Comparison of ENCODE assay signal across 8 cellular contexts in genomic region chr2:226985227-226985946, GRCh38.
DNase-seq lines count a peak whose midpoint lies in the region; ATAC-seq and TF ChIP-seq lines count a peak whose summit lies in the region.

No MANE protein-coding gene starts in this region.

- peak overlapping the region; percentile 83 to 95 (median 91) for H3K27ac Mint-ChIP-seq in brain
- no peak overlapping the region for H3K27ac Mint-ChIP-seq in stimulated activated effector memory CD8-positive, alpha-beta T cell treated with anti-CD3 and anti-CD28 coated beads, Interleukin-12 subunit alpha, Interleukin-12 subunit beta, amount 100 ng/mL, for 72 hours

- peak; percentile 35 for DNase-seq in Caki2 (ENCODE audit: low read depth)
- peak; percentile 69 for DNase-seq in NCI-H748 (lab: John Stamatoyannopoulos, UW; ENCODE audit: unreplicated experiment)
- peak; percentile 90 for DNase-seq in inferior parietal cortex (ENCODE audit: extremely low spot score)
- no peak for DNase-seq in stimulated activated effector memory CD8-positive, alpha-beta T cell treated with anti-CD3 and anti-CD28 coated beads, Interleukin-12 subunit alpha, Interleukin-12 subunit beta, amount 100 ng/mL, for 72 hours (ENCODE audit: low spot score in 2 of 2)
- no peak for DNase-seq in cortex of kidney (lab: John Stamatoyannopoulos, UW)

- peak overlapping the region in 3 of 5 experiments; percentile 21 to 52 (median 22) for H3K4me3 Mint-ChIP-seq in brain
- H3K4me3 Mint-ChIP-seq in stimulated activated effector memory CD8-positive, alpha-beta T cell treated with anti-CD3 and anti-CD28 coated beads, Interleukin-12 subunit alpha, Interleukin-12 subunit beta, amount 100 ng/mL, for 72 hours = no peak overlapping the region

- peak; percentile 38 for ATAC-seq in GM19324 (IDR thresholded peaks at IDR 0.05; ENCODE audit: low FRiP score, unreplicated experiment)
- ATAC-seq in HG03460 (IDR thresholded peaks at IDR 0.05; ENCODE audit: unreplicated experiment) = peak; percentile 35
- ATAC-seq in stimulated activated effector memory CD8-positive, alpha-beta T cell treated with anti-CD3 and anti-CD28 coated beads, Interleukin-12 subunit alpha, Interleukin-12 subunit beta, amount 100 ng/mL, for 72 hours = peak; percentile 13

- in situ Hi-C loops in Caki2 (cut with HindIII; ENCODE audit: low pct_unique_long_range_greater_than_20kb, low sequenced_read_pairs) = no loop called here

- peaks cover 22% of the 10 kb centered on the region for H3K4me1 Mint-ChIP-seq in brain
- peaks cover 16% of the 10 kb centered on the region for H3K4me1 Mint-ChIP-seq in stimulated activated effector memory CD8-positive, alpha-beta T cell treated with anti-CD3 and anti-CD28 coated beads, Interleukin-12 subunit alpha, Interleukin-12 subunit beta, amount 100 ng/mL, for 72 hours

- H3K36me3 Mint-ChIP-seq in brain = no peaks in the 10 kb centered on the region
- no peaks in the 10 kb centered on the region for H3K36me3 Mint-ChIP-seq in stimulated activated effector memory CD8-positive, alpha-beta T cell treated with anti-CD3 and anti-CD28 coated beads, Interleukin-12 subunit alpha, Interleukin-12 subunit beta, amount 100 ng/mL, for 72 hours

- TF ChIP-seq CTCF in brain (conservative IDR thresholded peaks at IDR 0.05) = peak; percentile 85 to 88

- peaks cover 0 to 2% (median 0%) of the 10 kb centered on the region in 5 experiments for H3K9me3 Mint-ChIP-seq in brain
- H3K9me3 Mint-ChIP-seq in stimulated activated effector memory CD8-positive, alpha-beta T cell treated with anti-CD3 and anti-CD28 coated beads, Interleukin-12 subunit alpha, Interleukin-12 subunit beta, amount 100 ng/mL, for 72 hours = no peaks in the 10 kb centered on the region

- H3K27me3 Mint-ChIP-seq in brain = no peaks in the 10 kb centered on the region

Comparison
In these comparisons a context has a peak if more than half of its experiments do, and no peak if none do; other contexts are left out.
1. DNase-seq: peak in Caki2 (single experiment), NCI-H748 (single experiment) and inferior parietal cortex (single experiment); none in stimulated activated effector memory CD8-positive, alpha-beta T cell treated with anti-CD3 and anti-CD28 coated beads, Interleukin-12 subunit alpha, Interleukin-12 subunit beta, amount 100 ng/mL, for 72 hours (0 of 2) and cortex of kidney (single experiment).
2. Peak in every context shown above with its lines, with median percentiles within 50 percentile points of each other: ATAC-seq.